17 cellular contexts compared by ENCODE assay signal in genomic region chr3:10330319-10330718, GRCh38. TPM values are rescaled to one million over a fixed set of nuclear protein-coding genes. Genes with fewer than 3 reads are reported as not detected.
A peak's percentile ranks its signal among the peaks of the same experiment; 100 is the strongest.
DNase-seq lines count a peak whose midpoint lies in the region; ATAC-seq, FAIRE-seq and TF ChIP-seq lines count a peak whose summit lies in the region.
"Had no signal": no experiment of that assay in that cellular context is flagged by ENCODE, and none has a peak within 500 bp of the region (broad histone marks: within the 10 kb centered on the region; RNA-seq: fewer than 3 reads in every experiment).

No MANE protein-coding gene starts in this region.

- H3K36me3 ChIP-seq in right lobe of liver (peaks cover 0 to 20% (median 0%) of the 10 kb centered on the region in 4 donors), HepG2 (replicated peaks in 1 of 2; ENCODE audit: control insufficient read depth in 1 of 2, insufficient read depth in 2 of 2, low read length in 2 of 2) (no peaks in the 10 kb centered on the region), kidney (ENCODE audit: control insufficient read depth in 1 of 2, insufficient read depth in 2 of 2, low read length in 2 of 2) (no peaks in the 10 kb centered on the region), gastrocnemius medialis (no peaks in the 10 kb centered on the region)

- H3K9me3 ChIP-seq in right lobe of liver (no peaks in the 10 kb centered on the region), HepG2 (ENCODE audit: low read length) (no peaks in the 10 kb centered on the region), kidney (ENCODE audit: control insufficient read depth in 1 of 2, low read length in 2 of 2) (no peaks in the 10 kb centered on the region), gastrocnemius medialis (no peaks in the 10 kb centered on the region)
- H3K9me3 ChIP-seq: BLaER1, Caco-2 had no signal

- TF ChIP-seq EP300 in HepG2 (IDR thresholded peaks at IDR 0.05; ENCODE audit: low read depth in 2 of 2, low read length in 2 of 2) = no peak
- TF ChIP-seq EP300 in HepG2 (CRISPR knock-in tag; IDR thresholded peaks at IDR 0.05; ENCODE audit: borderline replicate concordance) = no peak

- H3K27me3 ChIP-seq in right lobe of liver = no peaks in the 10 kb centered on the region
- H3K27me3 ChIP-seq in HepG2 (ENCODE audit: control insufficient read depth in 1 of 2, insufficient read depth in 2 of 2, low read length in 2 of 2) = peaks cover 0 to 20% of the 10 kb centered on the region in 2 experiments; a peak in 3 of 5 replicates
- no peaks in the 10 kb centered on the region for H3K27me3 ChIP-seq in gastrocnemius medialis
- H3K27me3 ChIP-seq: BLaER1 had no signal

- H3K27me3 Mint-ChIP-seq in natural killer cell treated with Interleukin-12 subunit alpha and Interleukin-12 subunit beta and Interleukin-15 and Interleukin-18, amount 100 ng/mL, for 72 hours = peaks cover 22 to 29% of the 10 kb centered on the region in 2 donors
- H3K27me3 Mint-ChIP-seq in activated naive CD4-positive, alpha-beta T cell treated with anti-CD3 and anti-CD28 coated beads for 36 hours (ENCODE audit: low read depth) = peaks cover 19% of the 10 kb centered on the region

- H3K4me3 ChIP-seq in right lobe of liver (no peak overlapping the region), HepG2 (replicated peaks in 1 of 3; ENCODE audit: insufficient read depth in 1 of 3, low read depth in 2 of 3, low read length in 3 of 3) (no peak overlapping the region), kidney (ENCODE audit: low read length in 2 of 2) (no peak overlapping the region), gastrocnemius medialis (no peak overlapping the region)
- H3K4me3 ChIP-seq: BLaER1 had no signal

- DNase-seq in right lobe of liver = peak in 2 of 3 donors; percentile 16 to 41
- no peak for DNase-seq in HepG2 (ENCODE audit: low spot score)
- DNase-seq in kidney = peak; percentile 39
- no peak for DNase-seq in gastrocnemius medialis
- no peak for DNase-seq in natural killer cell treated with Interleukin-12 subunit alpha and Interleukin-12 subunit beta and Interleukin-15 and Interleukin-18, amount 100 ng/mL, for 72 hours (ENCODE audit: low spot score)
- no peak for DNase-seq in activated naive CD4-positive, alpha-beta T cell treated with anti-CD3 and anti-CD28 coated beads for 36 hours
- DNase-seq: 8988T, AML-193, Caco-2, DND-41, GDM1 had no signal

- no peaks in the 10 kb centered on the region for H3K36me3 Mint-ChIP-seq in natural killer cell treated with Interleukin-12 subunit alpha and Interleukin-12 subunit beta and Interleukin-15 and Interleukin-18, amount 100 ng/mL, for 72 hours
- no peaks in the 10 kb centered on the region for H3K36me3 Mint-ChIP-seq in activated naive CD4-positive, alpha-beta T cell treated with anti-CD3 and anti-CD28 coated beads for 36 hours (ENCODE audit: low read depth)

- TF ChIP-seq POLR2A in right lobe of liver (IDR thresholded peaks at IDR 0.05) (no peak), HepG2 (IDR thresholded peaks at IDR 0.05; ENCODE audit: insufficient read depth in 1 of 2, low read depth in 2 of 2, low read length in 2 of 2) (no peak), gastrocnemius medialis (IDR thresholded peaks at IDR 0.05) (no peak)

- H4K20me1 ChIP-seq in HepG2 (ENCODE audit: insufficient read depth, low read length) = no peaks in the 10 kb centered on the region
- H4K20me1 ChIP-seq: BLaER1 had no signal

- no peak overlapping the region for H3K9ac ChIP-seq in HepG2 (ENCODE audit: insufficient read depth, low read depth, low read length)
- no peak overlapping the region for H3K9ac ChIP-seq in kidney (ENCODE audit: low read length in 2 of 2)
- H3K9ac ChIP-seq: BLaER1 had no signal

- intact Hi-C loops in right lobe of liver (cut with DNase I) = no loop called here
- intact Hi-C loops in HepG2 (cut with micrococcal nuclease; ENCODE audit: unreplicated experiment) = no loop called here
- intact Hi-C loops in kidney (cut with DNase I) = no loop called here
- intact Hi-C loops in gastrocnemius medialis (cut with DNase I; ENCODE audit: low total_unique reads) = no loop called here
- intact Hi-C loops in activated naive CD4-positive, alpha-beta T cell treated with anti-CD3 and anti-CD28 coated beads for 36 hours (cut with micrococcal nuclease) = no loop called here

- no peak for TF ChIP-seq RAD21 in HepG2 (CRISPR knock-in tag; IDR thresholded peaks at IDR 0.05)

- 70% methylated on average over 9 of the region's 12 CpGs for whole genome bisulfite sequencing in right lobe of liver (ENCODE audit: insufficient coverage, low coverage, low lambda C conversion rate, missing lambda C conversion rate)
- WGBS in HepG2 (ENCODE audit: low lambda C conversion rate) = no CpG with 5 or more reads among the region's 12 CpGs

- no peak overlapping the region for H3K27ac Mint-ChIP-seq in natural killer cell treated with Interleukin-12 subunit alpha and Interleukin-12 subunit beta and Interleukin-15 and Interleukin-18, amount 100 ng/mL, for 72 hours
- H3K27ac Mint-ChIP-seq in activated naive CD4-positive, alpha-beta T cell treated with anti-CD3 and anti-CD28 coated beads for 36 hours = no peak overlapping the region
- H3K27ac Mint-ChIP-seq: CD8-positive, alpha-beta memory T cell had no signal

- H3K9me3 Mint-ChIP-seq in natural killer cell treated with Interleukin-12 subunit alpha and Interleukin-12 subunit beta and Interleukin-15 and Interleukin-18, amount 100 ng/mL, for 72 hours = no peaks in the 10 kb centered on the region
- no peaks in the 10 kb centered on the region for H3K9me3 Mint-ChIP-seq in activated naive CD4-positive, alpha-beta T cell treated with anti-CD3 and anti-CD28 coated beads for 36 hours
- H3K9me3 Mint-ChIP-seq: CD8-positive, alpha-beta memory T cell had no signal

- BruUV-seq in HepG2 (replicated peaks; lab: Mats Ljungman, UMichigan) = no TSS peak

- no peak overlapping the region for H3K4me2 ChIP-seq in HepG2 (ENCODE audit: low read depth, low read length)
- H3K4me2 ChIP-seq: BLaER1 had no signal

- in situ Hi-C loops in HepG2 (cut with HindIII; ENCODE audit: extremely low pct_ligation_motif_present, low pct_unique_long_range_greater_than_20kb) = no loop called here
- in situ Hi-C loops in gastrocnemius medialis (cut with MboI; ENCODE audit: low sequenced_read_pairs in 4 of 4) = no loop called here

- no peak overlapping the region for H3K27ac ChIP-seq in right lobe of liver
- no peak overlapping the region for H3K27ac ChIP-seq in HepG2 (ENCODE audit: extremely low read length, insufficient read depth, low read length)
- H3K27ac ChIP-seq in kidney (ENCODE audit: low read depth in 2 of 2, low read length in 2 of 2) = no peak overlapping the region
- H3K27ac ChIP-seq in gastrocnemius medialis = peak overlapping the region in 3 of 4 donors; percentile 15 to 71 (median 66)
- H3K27ac ChIP-seq: BLaER1 had no signal

- no peak overlapping the region for H2AFZ ChIP-seq in HepG2 (ENCODE audit: low read length)

- H3K4me1 ChIP-seq in right lobe of liver = no peaks in the 10 kb centered on the region
- H3K4me1 ChIP-seq in HepG2 (ENCODE audit: insufficient read depth, low read length) = peaks cover 7% of the 10 kb centered on the region
- H3K4me1 ChIP-seq in kidney (ENCODE audit: control insufficient read depth in 1 of 2, insufficient read depth in 1 of 2, low read depth in 1 of 2, low read length in 2 of 2) = no peaks in the 10 kb centered on the region
- peaks cover 25 to 29% of the 10 kb centered on the region in 2 donors for H3K4me1 ChIP-seq in gastrocnemius medialis
- H3K4me1 ChIP-seq: Caco-2 had no signal

- no peaks in the 10 kb centered on the region for H3K79me2 ChIP-seq in HepG2 (ENCODE audit: insufficient read depth, low read length)

- H3K4me3 Mint-ChIP-seq in natural killer cell treated with Interleukin-12 subunit alpha and Interleukin-12 subunit beta and Interleukin-15 and Interleukin-18, amount 100 ng/mL, for 72 hours = no peak overlapping the region
- no peak overlapping the region for H3K4me3 Mint-ChIP-seq in activated naive CD4-positive, alpha-beta T cell treated with anti-CD3 and anti-CD28 coated beads for 36 hours
- H3K4me3 Mint-ChIP-seq: CD8-positive, alpha-beta memory T cell had no signal

- POLR2A ChIA-PET in HepG2 (lab: Yijun Ruan, JAX) = no interaction called here

- TF ChIP-seq CTCF in right lobe of liver (IDR thresholded peaks at IDR 0.05) (no peak), HepG2 (CRISPR knock-in tag; IDR thresholded peaks at IDR 0.05) (no peak), kidney (IDR thresholded peaks at IDR 0.05; ENCODE audit: borderline replicate concordance, extremely low read depth, insufficient read depth) (no peak), gastrocnemius medialis (IDR thresholded peaks at IDR 0.05 in 4 of 5, conservative IDR thresholded peaks at IDR 0.05 in 1 of 5) (no peak)

- ATAC-seq in right lobe of liver (no peak), HepG2 (no peak), gastrocnemius medialis (no peak), HG02571 (IDR thresholded peaks at IDR 0.05; ENCODE audit: unreplicated experiment) (no peak)
- ATAC-seq in natural killer cell treated with Interleukin-12 subunit alpha and Interleukin-12 subunit beta and Interleukin-15 and Interleukin-18, amount 100 ng/mL, for 72 hours = no peak

- FAIRE-seq in HepG2 (lab: Jason Lieb, UNC) (no peak), kidney (lab: Jason Lieb, UNC) (no peak)
- FAIRE-seq: GM12892, GM19239, H54 had no signal

- CTCF ChIA-PET in HepG2 (lab: Yijun Ruan, JAX; ENCODE audit: low intra/inter-chr PET ratio, low total read pairs) = no interaction called here
- CTCF ChIA-PET in activated naive CD4-positive, alpha-beta T cell treated with anti-CD3 and anti-CD28 coated beads for 36 hours (lab: Charles Lee) = no interaction called here

- no peaks in the 10 kb centered on the region for H3K4me1 Mint-ChIP-seq in natural killer cell treated with Interleukin-12 subunit alpha and Interleukin-12 subunit beta and Interleukin-15 and Interleukin-18, amount 100 ng/mL, for 72 hours (ENCODE audit: low read depth in 2 of 2)
- H3K4me1 Mint-ChIP-seq in activated naive CD4-positive, alpha-beta T cell treated with anti-CD3 and anti-CD28 coated beads for 36 hours (ENCODE audit: low read depth) = no peaks in the 10 kb centered on the region

RNA-seq across cellular contexts. Expression of gene SEC13, which starts 9.4 kb away (rescaled TPM):
- total RNA-seq in right lobe of liver (10 to 100 TPM; 49.1 to 74.7 (median 64.4) TPM), HepG2 (2016; rRNA removed; fragmentation: Illumina TruSeq; extraction: Trizol) (391 and 418 TPM in 2 replicates), kidney (81.2 TPM), gastrocnemius medialis (100 to 1,000 TPM in 3 of 4 donors, 10 to 100 TPM in 1; 96.1 to 119 (median 111) TPM)
- total RNA-seq in HepG2 (2016; cell fraction: cytosol; rRNA removed; fragmentation: Illumina TruSeq; extraction: Trizol; ENCODE audit: low read depth) = 232 and 239 TPM in 2 replicates
- total RNA-seq in HepG2 (2016; cell fraction: insoluble cytoplasmic fraction; rRNA removed; fragmentation: Illumina TruSeq; extraction: Trizol) = 366 and 400 TPM in 2 replicates
- 335 TPM in 2 replicates for total RNA-seq in HepG2 (2016; cell fraction: membrane; rRNA removed; fragmentation: Illumina TruSeq; extraction: Trizol)
- total RNA-seq in HepG2 (2016; cell fraction: nucleus; rRNA removed; fragmentation: Illumina TruSeq; extraction: Trizol) = 176 and 181 TPM in 2 replicates
- polyA plus RNA-seq in HepG2 (2011; rRNA removed) (266 and 288 TPM in 2 replicates), kidney (ENCODE audit: insufficient read depth, low read depth, low replicate concordance) (136 TPM)
- polyA plus RNA-seq in HepG2 (2011; cell fraction: cytosol; rRNA removed) = 264 and 374 TPM in 2 replicates
- 204 and 219 TPM in 2 replicates for polyA plus RNA-seq in HepG2 (2011; cell fraction: nucleus; rRNA removed)
- polyA plus RNA-seq in HepG2 (2012) = 224 and 231 TPM in 2 replicates
- polyA plus RNA-seq in HepG2 (2016; cell fraction: cytosol; fragmentation: Illumina TruSeq; extraction: Trizol; ENCODE audit: low read depth) = 171 and 195 TPM in 2 replicates
- polyA plus RNA-seq in HepG2 (2016; cell fraction: insoluble cytoplasmic fraction; fragmentation: Illumina TruSeq; extraction: Trizol; ENCODE audit: low read depth) = 327 and 374 TPM in 2 replicates
- polyA plus RNA-seq in HepG2 (2016; cell fraction: membrane; fragmentation: Illumina TruSeq; extraction: Trizol; ENCODE audit: low read depth) = 204 and 212 TPM in 2 replicates
- polyA plus RNA-seq in HepG2 (2016; cell fraction: nucleus; fragmentation: Illumina TruSeq; extraction: Trizol; ENCODE audit: insufficient read depth, low read depth) = 222 and 239 TPM in 2 replicates
- polyA minus RNA-seq in HepG2 (2011; rRNA and poly(A)+ RNA removed; ENCODE audit: low replicate concordance) = 289 and 526 TPM in 2 replicates
- 174 and 198 TPM in 2 replicates for polyA minus RNA-seq in HepG2 (2011; cell fraction: cytosol; rRNA and poly(A)+ RNA removed)
- 192 and 208 TPM in 2 replicates for polyA minus RNA-seq in HepG2 (2011; cell fraction: nucleus; rRNA and poly(A)+ RNA removed)
- total RNA-seq in natural killer cell treated with Interleukin-12 subunit alpha and Interleukin-12 subunit beta and Interleukin-15 and Interleukin-18, amount 100 ng/mL, for 72 hours = 100 to 1,000 TPM; 125 to 148 TPM
- 100 to 1,000 TPM in 1 of 2 experiments, 10 to 100 TPM in 1; 98.1 to 100 TPM for total RNA-seq in activated naive CD4-positive, alpha-beta T cell treated with anti-CD3 and anti-CD28 coated beads for 36 hours

RNA-seq across cellular contexts. Expression of gene GHRL, which starts 37.6 kb away (rescaled TPM):
- total RNA-seq in right lobe of liver = under 1 TPM in 2 of 6 experiments, not detected in 4; 0.32 to 0.43 TPM
- 0.09 TPM in 1 of 2 replicates, not detected in the other for total RNA-seq in HepG2 (2016; rRNA removed; fragmentation: Illumina TruSeq; extraction: Trizol)
- 0.71 TPM in 1 of 2 replicates, not detected in the other for total RNA-seq in HepG2 (2016; cell fraction: cytosol; rRNA removed; fragmentation: Illumina TruSeq; extraction: Trizol; ENCODE audit: low read depth)
- total RNA-seq in HepG2 (2016; cell fraction: insoluble cytoplasmic fraction; rRNA removed; fragmentation: Illumina TruSeq; extraction: Trizol) = 0.22 TPM in 1 of 2 replicates, not detected in the other
- total RNA-seq in HepG2 (2016; cell fraction: membrane; rRNA removed; fragmentation: Illumina TruSeq; extraction: Trizol) = not detected in 2 replicates
- total RNA-seq in HepG2 (2016; cell fraction: nucleus; rRNA removed; fragmentation: Illumina TruSeq; extraction: Trizol) = not detected in 2 replicates
- not detected in 2 replicates for polyA plus RNA-seq in HepG2 (2011; rRNA removed)
- not detected in 2 replicates for polyA plus RNA-seq in HepG2 (2011; cell fraction: cytosol; rRNA removed)
- polyA plus RNA-seq in HepG2 (2011; cell fraction: nucleus; rRNA removed) = 0.19 and 0.24 TPM in 2 replicates
- 0.59 TPM in 1 of 2 replicates, not detected in the other for polyA plus RNA-seq in HepG2 (2012)
- polyA plus RNA-seq in HepG2 (2016; cell fraction: cytosol; fragmentation: Illumina TruSeq; extraction: Trizol; ENCODE audit: low read depth) = not detected in 2 replicates
- not detected in 2 replicates for polyA plus RNA-seq in HepG2 (2016; cell fraction: insoluble cytoplasmic fraction; fragmentation: Illumina TruSeq; extraction: Trizol; ENCODE audit: low read depth)
- polyA plus RNA-seq in HepG2 (2016; cell fraction: membrane; fragmentation: Illumina TruSeq; extraction: Trizol; ENCODE audit: low read depth) = not detected in 2 replicates
- 0.80 and 2.1 TPM in 2 replicates for polyA plus RNA-seq in HepG2 (2016; cell fraction: nucleus; fragmentation: Illumina TruSeq; extraction: Trizol; ENCODE audit: insufficient read depth, low read depth)
- polyA minus RNA-seq in HepG2 (2011; rRNA and poly(A)+ RNA removed; ENCODE audit: low replicate concordance) = 0.21 TPM in 1 of 2 replicates, not detected in the other
- polyA minus RNA-seq in HepG2 (2011; cell fraction: cytosol; rRNA and poly(A)+ RNA removed) = not detected in 2 replicates
- 0.87 TPM in 1 of 2 replicates, not detected in the other for polyA minus RNA-seq in HepG2 (2011; cell fraction: nucleus; rRNA and poly(A)+ RNA removed)
- 1.2 TPM for total RNA-seq in kidney
- 0.73 TPM for polyA plus RNA-seq in kidney (ENCODE audit: insufficient read depth, low read depth, low replicate concordance)
- not detected for total RNA-seq in gastrocnemius medialis
- under 1 TPM; 0.69 to 0.78 TPM for total RNA-seq in natural killer cell treated with Interleukin-12 subunit alpha and Interleukin-12 subunit beta and Interleukin-15 and Interleukin-18, amount 100 ng/mL, for 72 hours
- total RNA-seq in activated naive CD4-positive, alpha-beta T cell treated with anti-CD3 and anti-CD28 coated beads for 36 hours = not detected
- total RNA-seq: Caco-2 had no signal

Comparison
In these comparisons a context has a peak if more than half of its experiments do, and no peak if none do; other contexts are left out.
1. DNase-seq: peak in right lobe of liver (2 of 3) and kidney (single experiment); none in HepG2 (single experiment), gastrocnemius medialis (0 of 2), natural killer cell treated with Interleukin-12 subunit alpha and Interleukin-12 subunit beta and Interleukin-15 and Interleukin-18, amount 100 ng/mL, for 72 hours (single experiment) and activated naive CD4-positive, alpha-beta T cell treated with anti-CD3 and anti-CD28 coated beads for 36 hours (single experiment).
2. H3K27ac ChIP-seq: peak in gastrocnemius medialis (3 of 4); none in right lobe of liver (0 of 3), HepG2 (single experiment) and kidney (0 of 2).